24 cellular contexts compared by ENCODE assay signal in the genomic region with DNA sequence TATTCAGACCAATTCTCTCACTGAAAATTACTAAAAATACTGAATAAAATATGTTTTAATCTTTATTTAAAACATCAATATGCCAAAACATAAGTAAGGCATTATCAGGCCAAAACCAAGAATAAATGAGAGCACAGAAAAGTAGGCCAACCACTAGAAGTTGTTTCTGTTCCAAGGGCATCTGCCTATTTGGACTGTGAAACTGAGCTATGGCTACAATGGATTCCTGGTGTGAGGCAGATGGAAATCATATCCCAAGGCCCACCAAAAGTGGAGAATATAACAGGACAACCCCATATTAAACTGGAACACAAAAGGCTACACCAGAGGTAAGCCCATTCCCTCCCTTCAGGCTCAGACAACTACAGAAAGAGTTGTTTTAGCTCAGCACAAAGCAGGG.
"Had no signal": no experiment of that assay in that cellular context is flagged by ENCODE, and none has a peak within 500 bp of the region (broad histone marks: within the 10 kb centered on the region; RNA-seq: fewer than 3 reads in every experiment).

No MANE protein-coding gene starts in this region.

- H3K36me3 ChIP-seq: colonic mucosa, esophagus squamous epithelium, gastrocnemius medialis, heart right ventricle, left lung, lower lobe of right lung had no signal

- FAIRE-seq: endometrium, islet of Langerhans, keratinocyte had no signal

- H3K4me1 ChIP-seq: colonic mucosa, esophagus squamous epithelium, gastrocnemius medialis, heart right ventricle, left lung, lower lobe of right lung had no signal

- H3K27ac ChIP-seq: colonic mucosa, epithelial cell of prostate, esophagus squamous epithelium, gastrocnemius medialis, heart right ventricle, left lung, lower lobe of right lung had no signal

- H3K4me3 ChIP-seq: colonic mucosa, esophagus squamous epithelium, gastrocnemius medialis, heart right ventricle, left lung, lower lobe of right lung, mucosa of descending colon had no signal

- H3K9me3 ChIP-seq: colonic mucosa, esophagus squamous epithelium, lower lobe of right lung, mucosa of descending colon had no signal

- H3K27me3 ChIP-seq: colonic mucosa, esophagus squamous epithelium, gastrocnemius medialis, heart right ventricle, left lung had no signal

- DNase-seq: colonic mucosa; cortex of kidney; effector CD8-positive, alpha-beta T cell; effector memory CD8-positive, alpha-beta T cell; endodermal cell; erythroblast; esophagus squamous epithelium; foreskin melanocyte; gastrocnemius medialis; glutamatergic neuron; head of caudate nucleus; heart right ventricle; hippocampal formation; left cardiac atrium; left lung; left ventricle myocardium superior; lower lobe of right lung; mesenchymal stem cell; mucosa of descending colon; naive B cell had no signal
